1 cellular context compared by ENCODE assay signal in the genomic region with DNA sequence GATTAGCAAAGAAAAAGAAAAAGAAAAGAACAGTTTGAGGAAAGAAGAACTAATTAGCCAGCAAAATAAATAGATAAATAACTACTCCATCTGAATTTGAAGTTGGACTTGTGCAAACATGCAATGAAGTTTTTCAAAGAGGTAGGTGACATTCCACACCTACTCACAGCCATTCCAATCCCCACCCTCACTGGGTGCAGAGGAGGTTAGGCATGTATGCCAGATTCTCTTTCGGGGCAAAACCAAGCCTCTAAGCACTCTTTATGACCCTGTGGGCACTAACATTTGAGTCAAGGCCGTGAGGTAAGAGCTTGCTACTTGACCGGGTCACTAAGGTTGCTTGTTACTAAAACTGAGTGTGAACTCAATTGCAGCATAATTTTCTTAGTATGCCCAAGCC.
TF ChIP-seq lines count a peak whose summit lies in the region.

No MANE protein-coding gene starts in this region.

TF ChIP-seq in HCT116, 20 proteins besides CTCF, POLR2A, EP300 and RAD21 (continued from another document):
- TF ChIP-seq, protein P1, sequence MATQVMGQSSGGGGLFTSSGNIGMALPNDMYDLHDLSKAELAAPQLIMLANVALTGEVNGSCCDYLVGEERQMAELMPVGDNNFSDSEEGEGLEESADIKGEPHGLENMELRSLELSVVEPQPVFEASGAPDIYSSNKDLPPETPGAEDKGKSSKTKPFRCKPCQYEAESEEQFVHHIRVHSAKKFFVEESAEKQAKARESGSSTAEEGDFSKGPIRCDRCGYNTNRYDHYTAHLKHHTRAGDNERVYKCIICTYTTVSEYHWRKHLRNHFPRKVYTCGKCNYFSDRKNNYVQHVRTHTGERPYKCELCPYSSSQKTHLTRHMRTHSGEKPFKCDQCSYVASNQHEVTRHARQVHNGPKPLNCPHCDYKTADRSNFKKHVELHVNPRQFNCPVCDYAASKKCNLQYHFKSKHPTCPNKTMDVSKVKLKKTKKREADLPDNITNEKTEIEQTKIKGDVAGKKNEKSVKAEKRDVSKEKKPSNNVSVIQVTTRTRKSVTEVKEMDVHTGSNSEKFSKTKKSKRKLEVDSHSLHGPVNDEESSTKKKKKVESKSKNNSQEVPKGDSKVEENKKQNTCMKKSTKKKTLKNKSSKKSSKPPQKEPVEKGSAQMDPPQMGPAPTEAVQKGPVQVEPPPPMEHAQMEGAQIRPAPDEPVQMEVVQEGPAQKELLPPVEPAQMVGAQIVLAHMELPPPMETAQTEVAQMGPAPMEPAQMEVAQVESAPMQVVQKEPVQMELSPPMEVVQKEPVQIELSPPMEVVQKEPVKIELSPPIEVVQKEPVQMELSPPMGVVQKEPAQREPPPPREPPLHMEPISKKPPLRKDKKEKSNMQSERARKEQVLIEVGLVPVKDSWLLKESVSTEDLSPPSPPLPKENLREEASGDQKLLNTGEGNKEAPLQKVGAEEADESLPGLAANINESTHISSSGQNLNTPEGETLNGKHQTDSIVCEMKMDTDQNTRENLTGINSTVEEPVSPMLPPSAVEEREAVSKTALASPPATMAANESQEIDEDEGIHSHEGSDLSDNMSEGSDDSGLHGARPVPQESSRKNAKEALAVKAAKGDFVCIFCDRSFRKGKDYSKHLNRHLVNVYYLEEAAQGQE (IDR thresholded peaks at IDR 0.05; ENCODE audit: low read depth), result no peak
- TF ChIP-seq CEBPB (IDR thresholded peaks at IDR 0.05; ENCODE audit: low read depth) (no peak), FOSL1 (IDR thresholded peaks at IDR 0.05; ENCODE audit: low read depth) (no peak), SIN3A (IDR thresholded peaks at IDR 0.05; ENCODE audit: low read depth) (no peak), POLR2AphosphoS5 (IDR thresholded peaks at IDR 0.05; ENCODE audit: low read depth, low read length) (no peak), YY1 (IDR thresholded peaks at IDR 0.05; ENCODE audit: extremely low read depth, insufficient replicate concordance, low read depth, low read length) (no peak), EZH2 (IDR thresholded peaks at IDR 0.05) (no peak), ZNF274 (IDR thresholded peaks at IDR 0.05; ENCODE audit: low read depth, low read length) (no peak), ZFX (IDR thresholded peaks at IDR 0.05) (no peak), SRF (IDR thresholded peaks at IDR 0.05; ENCODE audit: low read depth) (no peak), CBX3 (IDR thresholded peaks at IDR 0.05; ENCODE audit: low read depth) (no peak), EGR1 (IDR thresholded peaks at IDR 0.05; ENCODE audit: low read depth) (no peak), ELF1 (IDR thresholded peaks at IDR 0.05; ENCODE audit: borderline replicate concordance, low read depth) (no peak), SP1 (IDR thresholded peaks at IDR 0.05; ENCODE audit: low read depth) (no peak), EZH2phosphoT487 (IDR thresholded peaks at IDR 0.05; ENCODE audit: borderline replicate concordance) (no peak)
- TF ChIP-seq, protein P2, sequence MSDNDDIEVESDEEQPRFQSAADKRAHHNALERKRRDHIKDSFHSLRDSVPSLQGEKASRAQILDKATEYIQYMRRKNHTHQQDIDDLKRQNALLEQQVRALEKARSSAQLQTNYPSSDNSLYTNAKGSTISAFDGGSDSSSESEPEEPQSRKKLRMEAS (IDR thresholded peaks at IDR 0.05), result no peak
- TF ChIP-seq, protein P3, sequence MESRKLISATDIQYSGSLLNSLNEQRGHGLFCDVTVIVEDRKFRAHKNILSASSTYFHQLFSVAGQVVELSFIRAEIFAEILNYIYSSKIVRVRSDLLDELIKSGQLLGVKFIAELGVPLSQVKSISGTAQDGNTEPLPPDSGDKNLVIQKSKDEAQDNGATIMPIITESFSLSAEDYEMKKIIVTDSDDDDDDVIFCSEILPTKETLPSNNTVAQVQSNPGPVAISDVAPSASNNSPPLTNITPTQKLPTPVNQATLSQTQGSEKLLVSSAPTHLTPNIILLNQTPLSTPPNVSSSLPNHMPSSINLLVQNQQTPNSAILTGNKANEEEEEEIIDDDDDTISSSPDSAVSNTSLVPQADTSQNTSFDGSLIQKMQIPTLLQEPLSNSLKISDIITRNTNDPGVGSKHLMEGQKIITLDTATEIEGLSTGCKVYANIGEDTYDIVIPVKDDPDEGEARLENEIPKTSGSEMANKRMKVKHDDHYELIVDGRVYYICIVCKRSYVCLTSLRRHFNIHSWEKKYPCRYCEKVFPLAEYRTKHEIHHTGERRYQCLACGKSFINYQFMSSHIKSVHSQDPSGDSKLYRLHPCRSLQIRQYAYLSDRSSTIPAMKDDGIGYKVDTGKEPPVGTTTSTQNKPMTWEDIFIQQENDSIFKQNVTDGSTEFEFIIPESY (IDR thresholded peaks at IDR 0.05; ENCODE audit: extremely low read depth, insufficient replicate concordance, low read length), result no peak
- TF ChIP-seq, protein P4, sequence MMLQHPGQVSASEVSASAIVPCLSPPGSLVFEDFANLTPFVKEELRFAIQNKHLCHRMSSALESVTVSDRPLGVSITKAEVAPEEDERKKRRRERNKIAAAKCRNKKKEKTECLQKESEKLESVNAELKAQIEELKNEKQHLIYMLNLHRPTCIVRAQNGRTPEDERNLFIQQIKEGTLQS (IDR thresholded peaks at IDR 0.05), result no peak
TF ChIP-seq in HCT116: peak in this region for 0.
